ENCODE assay signal across 27 cellular contexts in the genomic region with DNA sequence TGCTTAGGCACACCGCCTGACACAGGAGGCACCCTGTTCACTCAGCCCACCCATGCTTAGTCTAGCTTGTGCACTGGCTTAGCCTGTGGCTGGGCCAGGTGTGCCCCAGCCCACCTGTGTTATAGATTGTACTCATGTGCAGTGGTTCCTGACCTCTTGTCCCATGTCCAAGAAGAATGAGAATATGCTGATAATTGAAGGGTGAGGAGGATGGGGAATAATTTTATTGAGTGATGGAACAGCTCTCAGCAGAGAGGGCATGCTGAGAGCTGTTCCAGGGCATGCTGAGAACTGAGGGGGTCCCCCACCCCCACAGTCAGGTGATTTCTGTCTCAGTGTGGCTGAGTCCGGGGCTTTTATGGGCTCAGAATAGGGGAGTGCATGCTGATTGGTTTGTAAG.
"Had no signal": no experiment of that assay in that cellular context is flagged by ENCODE, and none has a peak within 500 bp of the region (broad histone marks: within the 10 kb centered on the region; RNA-seq: fewer than 3 reads in every experiment).

No MANE protein-coding gene starts in this region.

- H3K27me3 ChIP-seq: Peyer's patch, SJSA1 had no signal

- H3K27ac ChIP-seq: KMS-11, PC-9, Peyer's patch, SJSA1, SK-N-MC had no signal

- H3K36me3 Mint-ChIP-seq: IgD-negative memory B cell had no signal

- H3K4me1 Mint-ChIP-seq: IgD-negative memory B cell had no signal

- H3K4me1 ChIP-seq: Peyer's patch, SJSA1 had no signal

- H3K36me3 ChIP-seq: Peyer's patch, SJSA1 had no signal

- H3K4me3 Mint-ChIP-seq: IgD-negative memory B cell had no signal

- ATAC-seq: K562 had no signal

- H3K27me3 Mint-ChIP-seq: IgD-negative memory B cell had no signal

- H3K9me3 ChIP-seq: SJSA1 had no signal

- H3K4me3 ChIP-seq: K562, PC-9, Peyer's patch, SJSA1, SK-N-MC had no signal

- DNase-seq: Kasumi-1, MM.1S, NCI-H1092, NCI-H1105 treated with DMSO at 0.1 percent for 48 hours, NCI-H1417 treated with DMSO at 0.1 percent for 48 hours, NCI-H146, NCI-H1694 treated with DMSO at 0.1 percent for 48 hours, NCI-H1930, NCI-H2081 treated with DMSO at 0.1 percent for 48 hours, NCI-H2171 treated with DMSO at 0.1 percent for 48 hours, NCI-H345, NCI-H446 treated with DMSO at 0.1 percent for 48 hours, NCI-H510A treated with DMSO at 0.1 percent for 48 hours, NCI-H526, NCI-H774, OCI-M1, PC-9, Peyer's patch, Right ventricle myocardium superior, RPMI8226, SIG-M5, T-helper 2 cell had no signal

- H3K27ac Mint-ChIP-seq: IgD-negative memory B cell had no signal
